Comparison of ENCODE assay signal across 9 cellular contexts in genomic region chr13:33554919-33555791, GRCh38.
DNase-seq lines count a peak whose midpoint lies in the region; ATAC-seq and TF ChIP-seq lines count a peak whose summit lies in the region.
"Had no signal": no experiment of that assay in that cellular context is flagged by ENCODE, and none has a peak within 500 bp of the region (broad histone marks: within the 10 kb centered on the region; RNA-seq: fewer than 3 reads in every experiment).

No MANE protein-coding gene starts in this region.

- H3K36me3 ChIP-seq in BE2C: no peaks in the 10 kb centered on the region

- no peak overlapping the region for H3K27ac ChIP-seq in caudate nucleus (ENCODE audit: low read depth, low read length)

- ATAC-seq in GM21360 (IDR thresholded peaks at IDR 0.05; ENCODE audit: unreplicated experiment) (peak; percentile 73), HG03108 (IDR thresholded peaks at IDR 0.05; ENCODE audit: unreplicated experiment) (peak; percentile 85)

- in situ Hi-C loops in GM13977 (cut with MboI; ENCODE audit: low pct_unique_long_range_greater_than_20kb, low sequenced_read_pairs, unreplicated experiment): no loop called here

- H3K4me1 ChIP-seq in BE2C: no peaks in the 10 kb centered on the region

- no peaks in the 10 kb centered on the region for H3K27me3 ChIP-seq in BE2C

- no peaks in the 10 kb centered on the region for H3K9me3 ChIP-seq in BE2C

- DNase-seq in GM13977 (ENCODE audit: low spot score) (peak; percentile 39), fibroblast of pulmonary artery (ENCODE audit: low read depth) (peak; percentile 30), anterior cingulate cortex (lab: John Stamatoyannopoulos, UW) (no peak), caudate nucleus (lab: John Stamatoyannopoulos, UW) (no peak), BE2C (no peak)
- no peak for DNase-seq in stimulated activated CD4-positive, alpha-beta T cell treated with anti-CD3 and anti-CD28 coated beads, Interleukin-15, amount 100 ng/mL, for 24 hours
- DNase-seq: DND-41 had no signal

- H3K4me3 ChIP-seq in fibroblast of pulmonary artery (replicated peaks; ENCODE audit: low read depth, low read length) (no peak overlapping the region), BE2C (ENCODE audit: low read depth, low read length) (no peak overlapping the region)

- TF ChIP-seq CTCF in GM13977 (IDR thresholded peaks at IDR 0.05; ENCODE audit: extremely low read depth, insufficient read depth, missing control alignments) (no peak), fibroblast of pulmonary artery (IDR thresholded peaks at IDR 0.05; ENCODE audit: low read length, missing control alignments) (no peak), BE2C (IDR thresholded peaks at IDR 0.05; ENCODE audit: low read depth, low read length) (no peak)

Comparison
In these comparisons a context has a peak if more than half of its experiments do, and no peak if none do; other contexts are left out.
1. DNase-seq: peak in GM13977 (single experiment) and fibroblast of pulmonary artery (single experiment); none in anterior cingulate cortex (0 of 58), caudate nucleus (0 of 61), BE2C (single experiment) and stimulated activated CD4-positive, alpha-beta T cell treated with anti-CD3 and anti-CD28 coated beads, Interleukin-15, amount 100 ng/mL, for 24 hours (single experiment).